ENCODE assay signal across 10 cellular contexts in the genomic region with DNA sequence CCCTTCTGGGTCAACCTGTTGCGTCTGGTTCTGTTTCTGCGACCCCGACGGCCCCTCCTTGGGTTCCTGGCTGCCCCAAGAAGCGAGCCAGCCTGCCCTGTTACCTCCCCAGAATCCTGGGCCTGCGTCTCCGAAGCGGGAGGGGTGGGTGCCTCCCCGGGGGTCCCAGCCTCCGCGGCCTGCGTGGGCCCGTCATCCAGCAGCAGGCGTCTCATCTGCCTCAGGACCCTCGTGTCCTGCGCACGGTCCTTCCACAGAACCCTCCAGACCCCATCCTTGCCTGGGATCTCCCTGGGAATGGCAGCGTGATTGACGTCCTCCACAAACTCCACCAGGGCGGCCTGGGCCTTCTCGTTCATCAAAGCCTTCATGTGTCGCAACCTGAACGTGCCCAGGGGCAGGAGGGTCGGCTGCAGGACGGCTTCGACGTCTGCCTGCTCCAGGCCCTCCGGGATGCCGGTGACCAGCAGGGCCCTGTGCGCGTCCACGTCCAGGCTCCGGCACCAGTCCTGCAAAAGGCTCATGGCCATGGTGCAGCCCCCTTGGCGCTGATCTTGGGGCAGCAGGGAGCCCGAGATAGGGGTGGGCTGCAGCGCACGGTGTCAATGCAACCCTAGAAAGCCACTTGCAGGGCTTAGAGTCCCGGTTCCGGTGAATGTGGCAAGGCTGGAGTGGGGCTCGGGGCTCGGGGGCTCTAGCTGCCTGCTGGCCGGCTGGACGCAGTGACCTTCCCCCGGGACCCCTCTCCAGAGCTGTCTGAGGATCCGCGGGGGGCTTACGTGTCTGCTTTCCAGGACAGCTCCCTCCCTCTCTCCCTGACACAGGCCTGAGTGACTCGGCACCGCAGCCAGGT. TPM values are rescaled to one million over a fixed set of nuclear protein-coding genes. Genes with fewer than 3 reads are reported as not detected.
DNase-seq lines count a peak whose midpoint lies in the region; ATAC-seq and TF ChIP-seq lines count a peak whose summit lies in the region.
"Had no signal": no experiment of that assay in that cellular context is flagged by ENCODE, and none has a peak within 500 bp of the region (broad histone marks: within the 10 kb centered on the region; RNA-seq: fewer than 3 reads in every experiment).

No MANE protein-coding gene starts in this region.

- H3K4me1 ChIP-seq in lower lobe of right lung = peaks cover 8% of the 10 kb centered on the region

- ATAC-seq in activated CD4-positive, alpha-beta T cell treated with anti-CD3 and anti-CD28 coated beads for 36 hours = no peak
- no peak for ATAC-seq in lower lobe of right lung

- H3K27me3 ChIP-seq in lower lobe of right lung (ENCODE audit: low read depth) = peaks cover 52% of the 10 kb centered on the region

- peaks cover 1% of the 10 kb centered on the region for H3K36me3 Mint-ChIP-seq in activated CD4-positive, alpha-beta T cell treated with anti-CD3 and anti-CD28 coated beads, Interleukin-2, amount 10 ng/mL, durations not matched to agents 7 days and 5 days (ENCODE audit: low read depth)
- no peaks in the 10 kb centered on the region for H3K36me3 Mint-ChIP-seq in activated CD4-positive, alpha-beta T cell treated with anti-CD3 and anti-CD28 coated beads for 36 hours (ENCODE audit: low read depth)
- peaks cover 8% of the 10 kb centered on the region for H3K36me3 Mint-ChIP-seq in brain

- CTCF ChIA-PET in activated CD4-positive, alpha-beta T cell treated with anti-CD3 and anti-CD28 coated beads, Interleukin-2, amount 10 ng/mL, durations not matched to agents 7 days and 5 days (lab: Charles Lee) = no interaction called here
- CTCF ChIA-PET in activated CD4-positive, alpha-beta T cell treated with anti-CD3 and anti-CD28 coated beads for 36 hours (lab: Charles Lee) = interaction anchor here (0.6 to 0.7 kb wide), 2 partner anchors 65 to 93 kb away, joined by 3 read pairs; no protein-coding TSS in a partner anchor

- peaks cover 14% of the 10 kb centered on the region for H3K4me1 Mint-ChIP-seq in activated CD4-positive, alpha-beta T cell treated with anti-CD3 and anti-CD28 coated beads, Interleukin-2, amount 10 ng/mL, durations not matched to agents 7 days and 5 days
- peaks cover 10% of the 10 kb centered on the region for H3K4me1 Mint-ChIP-seq in activated CD4-positive, alpha-beta T cell treated with anti-CD3 and anti-CD28 coated beads for 36 hours
- peaks cover 86% of the 10 kb centered on the region for H3K4me1 Mint-ChIP-seq in brain

- DNase-seq in activated CD4-positive, alpha-beta T cell treated with anti-CD3 and anti-CD28 coated beads, Interleukin-2, amount 10 ng/mL, durations not matched to agents 7 days and 5 days = no peak
- DNase-seq in activated CD4-positive, alpha-beta T cell treated with anti-CD3 and anti-CD28 coated beads for 36 hours = no peak
- DNase-seq in lower lobe of right lung (no peak), erythroblast (lab: John Stamatoyannopoulos, UW) (no peak), AG20443 (ENCODE audit: low spot score) (no peak), middle frontal gyrus (ENCODE audit: extremely low spot score, low spot score) (no peak)
- DNase-seq: NK-92 treated with Interleukin-12 subunit alpha and Interleukin-12 subunit beta, amount 100 ng/mL, for 24 hours had no signal

- intact Hi-C loops in activated CD4-positive, alpha-beta T cell treated with anti-CD3 and anti-CD28 coated beads for 36 hours (cut with DNase I, micrococcal nuclease) = no loop called here
- intact Hi-C loops in lower lobe of right lung (cut with DNase I) = no loop called here

- no peak for TF ChIP-seq CTCF in brain (conservative IDR thresholded peaks at IDR 0.05)
- TF ChIP-seq CTCF in lower lobe of right lung (IDR thresholded peaks at IDR 0.05) = no peak

- POLR2A ChIA-PET in activated CD4-positive, alpha-beta T cell treated with anti-CD3 and anti-CD28 coated beads, Interleukin-2, amount 10 ng/mL, durations not matched to agents 7 days and 5 days (lab: Charles Lee) = no interaction called here
- POLR2A ChIA-PET in activated CD4-positive, alpha-beta T cell treated with anti-CD3 and anti-CD28 coated beads for 36 hours (lab: Charles Lee) = no interaction called here

- H3K4me3 Mint-ChIP-seq in activated CD4-positive, alpha-beta T cell treated with anti-CD3 and anti-CD28 coated beads, Interleukin-2, amount 10 ng/mL, durations not matched to agents 7 days and 5 days = peak overlapping the region; percentile 60
- no peak overlapping the region for H3K4me3 Mint-ChIP-seq in activated CD4-positive, alpha-beta T cell treated with anti-CD3 and anti-CD28 coated beads for 36 hours
- H3K4me3 Mint-ChIP-seq in brain = peak overlapping the region; percentile 72 to 83 (median 76)

- no peak overlapping the region for H3K27ac Mint-ChIP-seq in activated CD4-positive, alpha-beta T cell treated with anti-CD3 and anti-CD28 coated beads, Interleukin-2, amount 10 ng/mL, durations not matched to agents 7 days and 5 days
- no peak overlapping the region for H3K27ac Mint-ChIP-seq in activated CD4-positive, alpha-beta T cell treated with anti-CD3 and anti-CD28 coated beads for 36 hours
- peak overlapping the region in 4 of 5 experiments; percentile 53 to 99 (median 98) for H3K27ac Mint-ChIP-seq in brain

- no peaks in the 10 kb centered on the region for H3K9me3 Mint-ChIP-seq in activated CD4-positive, alpha-beta T cell treated with anti-CD3 and anti-CD28 coated beads, Interleukin-2, amount 10 ng/mL, durations not matched to agents 7 days and 5 days
- H3K9me3 Mint-ChIP-seq in activated CD4-positive, alpha-beta T cell treated with anti-CD3 and anti-CD28 coated beads for 36 hours (ENCODE audit: low read depth) = no peaks in the 10 kb centered on the region
- peaks cover 0 to 12% (median 11%) of the 10 kb centered on the region in 5 experiments for H3K9me3 Mint-ChIP-seq in brain

- H3K4me3 ChIP-seq in lower lobe of right lung = peak overlapping the region; percentile 34

- H3K27ac ChIP-seq in lower lobe of right lung = no peak overlapping the region
- H3K27ac ChIP-seq in temporal lobe (ENCODE audit: low read depth, low read length) = peak overlapping the region; percentile 82

- H3K27me3 Mint-ChIP-seq in activated CD4-positive, alpha-beta T cell treated with anti-CD3 and anti-CD28 coated beads, Interleukin-2, amount 10 ng/mL, durations not matched to agents 7 days and 5 days = peaks cover 68% of the 10 kb centered on the region
- peaks cover 41% of the 10 kb centered on the region for H3K27me3 Mint-ChIP-seq in activated CD4-positive, alpha-beta T cell treated with anti-CD3 and anti-CD28 coated beads for 36 hours
- peaks cover 11% of the 10 kb centered on the region for H3K27me3 Mint-ChIP-seq in brain

- TF ChIP-seq POLR2A in erythroblast (IDR thresholded peaks at IDR 0.05; ENCODE audit: low read length) = no peak

- H3K36me3 ChIP-seq in lower lobe of right lung = no peaks in the 10 kb centered on the region

- H3K9me3 ChIP-seq in lower lobe of right lung = no peaks in the 10 kb centered on the region

RNA-seq across cellular contexts. Expression of a gene that starts 0.5 kb away (rescaled TPM):
- under 1 TPM; 0.06 to 0.07 TPM for total RNA-seq in activated CD4-positive, alpha-beta T cell treated with anti-CD3 and anti-CD28 coated beads, Interleukin-2, amount 10 ng/mL, durations not matched to agents 7 days and 5 days
- under 1 TPM; 0.07 to 0.14 TPM for total RNA-seq in activated CD4-positive, alpha-beta T cell treated with anti-CD3 and anti-CD28 coated beads for 36 hours
- polyA plus RNA-seq in brain (ENCODE audit: insufficient read depth, low read depth, low replicate concordance) = 21.3 TPM
- total RNA-seq in lower lobe of right lung (1.5 TPM), temporal lobe (16.7 TPM)
- polyA plus RNA-seq: endothelial cell of umbilical vein had no signal

RNA-seq across cellular contexts. Expression of a gene that starts 23.8 kb away (rescaled TPM):
- total RNA-seq in activated CD4-positive, alpha-beta T cell treated with anti-CD3 and anti-CD28 coated beads, Interleukin-2, amount 10 ng/mL, durations not matched to agents 7 days and 5 days = not detected
- total RNA-seq in activated CD4-positive, alpha-beta T cell treated with anti-CD3 and anti-CD28 coated beads for 36 hours = not detected
- 59.3 TPM for polyA plus RNA-seq in brain (ENCODE audit: insufficient read depth, low read depth, low replicate concordance)
- total RNA-seq in lower lobe of right lung = 1.5 TPM
- 69.3 TPM for total RNA-seq in temporal lobe

Comparison
In these comparisons a context has a peak if more than half of its experiments do, and no peak if none do; other contexts are left out.
1. H3K27ac Mint-ChIP-seq: peak in brain (4 of 5); none in activated CD4-positive, alpha-beta T cell treated with anti-CD3 and anti-CD28 coated beads, Interleukin-2, amount 10 ng/mL, durations not matched to agents 7 days and 5 days (single experiment) and activated CD4-positive, alpha-beta T cell treated with anti-CD3 and anti-CD28 coated beads for 36 hours (single experiment).
2. RNA of a gene that starts 23.8 kb away (total RNA-seq): 69.3 TPM in temporal lobe (single experiment); 1.5 TPM in lower lobe of right lung (single experiment), not detected in activated CD4-positive, alpha-beta T cell treated with anti-CD3 and anti-CD28 coated beads, Interleukin-2, amount 10 ng/mL, durations not matched to agents 7 days and 5 days and not detected in activated CD4-positive, alpha-beta T cell treated with anti-CD3 and anti-CD28 coated beads for 36 hours; every median in the first group is over 10 times any median in the second.